ENCODE assay signal across 12 cellular contexts in genomic region chr1:85544689-85545203, GRCh38. TPM values are rescaled to one million over a fixed set of nuclear protein-coding genes. Genes with fewer than 3 reads are reported as not detected.
A peak's percentile ranks its signal among the peaks of the same experiment; 100 is the strongest.
DNase-seq lines count a peak whose midpoint lies in the region; ATAC-seq and TF ChIP-seq lines count a peak whose summit lies in the region.
"Had no signal": no experiment of that assay in that cellular context is flagged by ENCODE, and none has a peak within 500 bp of the region (broad histone marks: within the 10 kb centered on the region; RNA-seq: fewer than 3 reads in every experiment).

No MANE protein-coding gene starts in this region.

- H3K79me1 ChIP-seq in mesendoderm (ENCODE audit: low read length): no peaks in the 10 kb centered on the region

- H4K5ac ChIP-seq in mesendoderm (ENCODE audit: low read length): no peak overlapping the region

- CTCF ChIA-PET in activated CD8-positive, alpha-beta memory T cell treated with anti-CD3 and anti-CD28 coated beads, Interleukin-2, amount 10 ng/mL, durations not matched to agents 7 days and 5 days (lab: Charles Lee): no interaction called here

- no peaks in the 10 kb centered on the region for H3K9me3 Mint-ChIP-seq in activated CD8-positive, alpha-beta memory T cell treated with anti-CD3 and anti-CD28 coated beads, Interleukin-2, amount 10 ng/mL, durations not matched to agents 7 days and 5 days (ENCODE audit: low read depth)
- H3K9me3 Mint-ChIP-seq: central memory CD8-positive, alpha-beta T cell had no signal

- no peak overlapping the region for H3K27ac Mint-ChIP-seq in activated CD8-positive, alpha-beta memory T cell treated with anti-CD3 and anti-CD28 coated beads, Interleukin-2, amount 10 ng/mL, durations not matched to agents 7 days and 5 days

- ATAC-seq in activated CD8-positive, alpha-beta memory T cell treated with anti-CD3 and anti-CD28 coated beads, Interleukin-2, amount 10 ng/mL, durations not matched to agents 7 days and 5 days: no peak

- no peak overlapping the region for H2BK120ac ChIP-seq in mesendoderm (ENCODE audit: low read depth, low read length)

- no peak overlapping the region for H3K56ac ChIP-seq in mesendoderm (ENCODE audit: low read length)

- no peak overlapping the region for H4K8ac ChIP-seq in mesendoderm (ENCODE audit: low read depth, low read length)

- H3K79me2 ChIP-seq in mesendoderm (ENCODE audit: control insufficient read depth, insufficient read depth, low read length): no peaks in the 10 kb centered on the region

- no peak overlapping the region for H3K4ac ChIP-seq in mesendoderm (ENCODE audit: low read depth, low read length)

- peaks cover 2% of the 10 kb centered on the region for H3K4me1 ChIP-seq in mesendoderm (ENCODE audit: control insufficient read depth, low read depth, low read length)

- no peaks in the 10 kb centered on the region for H3K36me3 ChIP-seq in mesendoderm (ENCODE audit: control insufficient read depth, insufficient read depth, low read length)

- no peaks in the 10 kb centered on the region for H3K4me1 Mint-ChIP-seq in activated CD8-positive, alpha-beta memory T cell treated with anti-CD3 and anti-CD28 coated beads, Interleukin-2, amount 10 ng/mL, durations not matched to agents 7 days and 5 days
- H3K4me1 Mint-ChIP-seq: central memory CD8-positive, alpha-beta T cell had no signal

- no peaks in the 10 kb centered on the region for H3K36me3 Mint-ChIP-seq in activated CD8-positive, alpha-beta memory T cell treated with anti-CD3 and anti-CD28 coated beads, Interleukin-2, amount 10 ng/mL, durations not matched to agents 7 days and 5 days

- H3K27me3 ChIP-seq in mesendoderm (ENCODE audit: insufficient read depth, low read length, poor library complexity): no peaks in the 10 kb centered on the region

- H3K18ac ChIP-seq in mesendoderm (ENCODE audit: low read length): no peak overlapping the region

- peak overlapping the region; percentile 8 for H3K27ac ChIP-seq in mesendoderm (ENCODE audit: low read depth, low read length)

- no peak for TF ChIP-seq CTCF in choroid plexus epithelial cell (conservative IDR thresholded peaks at IDR 0.05; ENCODE audit: low read depth, low read length)

- H2BK15ac ChIP-seq in mesendoderm (replicated peaks; ENCODE audit: low read depth): no peak overlapping the region

- no peak overlapping the region for H3K4me3 ChIP-seq in choroid plexus epithelial cell (ENCODE audit: low read depth, low read length)
- H3K4me3 ChIP-seq in mesendoderm (ENCODE audit: low read length): no peak overlapping the region

- peaks cover 36% of the 10 kb centered on the region for H3K27me3 Mint-ChIP-seq in activated CD8-positive, alpha-beta memory T cell treated with anti-CD3 and anti-CD28 coated beads, Interleukin-2, amount 10 ng/mL, durations not matched to agents 7 days and 5 days

- no CpG with 5 or more reads among the region's 4 CpGs for WGBS in mesendoderm (ENCODE audit: extremely low coverage, insufficient coverage, low lambda C conversion rate)

- H3K23ac ChIP-seq in mesendoderm (ENCODE audit: low read length): no peak overlapping the region

- H2BK5ac ChIP-seq in mesendoderm (ENCODE audit: low read length): no peak overlapping the region

- H3K4me3 Mint-ChIP-seq in activated CD8-positive, alpha-beta memory T cell treated with anti-CD3 and anti-CD28 coated beads, Interleukin-2, amount 10 ng/mL, durations not matched to agents 7 days and 5 days: no peak overlapping the region
- H3K4me3 Mint-ChIP-seq: central memory CD8-positive, alpha-beta T cell had no signal

- no peak overlapping the region for H3K9ac ChIP-seq in mesendoderm (ENCODE audit: low read length)

- no peak overlapping the region for H3K4me2 ChIP-seq in mesendoderm (ENCODE audit: low read length)

- H2AK5ac ChIP-seq in mesendoderm (ENCODE audit: low read length): no peak overlapping the region

- DNase-seq in A172 (ENCODE audit: low spot score) (peak; percentile 38), HuH-7.5 (ENCODE audit: low spot score) (peak; percentile 10), choroid plexus epithelial cell (ENCODE audit: low read depth) (peak; percentile 56), mesendoderm (peak; percentile 79), inferior parietal cortex (ENCODE audit: extremely low spot score) (no peak), activated gamma-delta T cell (lab: John Stamatoyannopoulos, UW) (no peak)
- no peak for DNase-seq in activated CD4-positive, alpha-beta T cell treated with anti-CD3 and anti-CD28 coated beads for 4 hours
- no peak for DNase-seq in activated CD8-positive, alpha-beta memory T cell treated with anti-CD3 and anti-CD28 coated beads, Interleukin-2, amount 10 ng/mL, durations not matched to agents 7 days and 5 days
- DNase-seq: hypothalamus, NCI-H1105 treated with DMSO at 0.1 percent for 48 hours, SIG-M5 had no signal

RNA-seq across cellular contexts. Expression of gene CCN1, which starts 35.8 kb away (rescaled TPM):
- total RNA-seq in A172 (2014; rRNA removed; shearing (Covaris generic)): 23.5 and 23.9 TPM in 2 replicates
- 188 TPM for polyA plus RNA-seq in mesendoderm (2013, experiment 1 of 2)
- 199 TPM for polyA plus RNA-seq in mesendoderm (2013, experiment 2 of 2)
- not detected for total RNA-seq in activated CD8-positive, alpha-beta memory T cell treated with anti-CD3 and anti-CD28 coated beads, Interleukin-2, amount 10 ng/mL, durations not matched to agents 7 days and 5 days

Comparison
In these comparisons a context has a peak if more than half of its experiments do, and no peak if none do; other contexts are left out.
1. DNase-seq: peak in A172 (single experiment), HuH-7.5 (single experiment), choroid plexus epithelial cell (single experiment) and mesendoderm (single experiment); none in activated CD4-positive, alpha-beta T cell treated with anti-CD3 and anti-CD28 coated beads for 4 hours (0 of 2), inferior parietal cortex (single experiment), activated gamma-delta T cell (single experiment) and activated CD8-positive, alpha-beta memory T cell treated with anti-CD3 and anti-CD28 coated beads, Interleukin-2, amount 10 ng/mL, durations not matched to agents 7 days and 5 days (single experiment).
2. RNA of gene CCN1, which starts 35.8 kb away (total RNA-seq): 23.5 to 23.9 TPM in A172; not detected in activated CD8-positive, alpha-beta memory T cell treated with anti-CD3 and anti-CD28 coated beads, Interleukin-2, amount 10 ng/mL, durations not matched to agents 7 days and 5 days; every median in the first group is over 10 times any median in the second.